Comparison of ENCODE assay signal across 19 cellular contexts in genomic region chr1:58446368-58446767, GRCh38.
"Had no signal": no experiment of that assay in that cellular context is flagged by ENCODE, and none has a peak within 500 bp of the region (broad histone marks: within the 10 kb centered on the region; RNA-seq: fewer than 3 reads in every experiment).

No MANE protein-coding gene starts in this region.

- FAIRE-seq: astrocyte, pancreas had no signal

- H3K4me3 ChIP-seq: dorsolateral prefrontal cortex, gastroesophageal sphincter, lung, pancreas, tibial nerve, vagina had no signal

- H3K9me3 ChIP-seq: gastroesophageal sphincter, pancreas, tibial nerve, vagina had no signal

- H3K4me1 ChIP-seq: gastroesophageal sphincter, pancreas, tibial nerve, vagina had no signal

- H3K27me3 ChIP-seq: gastroesophageal sphincter, pancreas, tibial nerve, vagina had no signal

- DNase-seq: activated naive CD4-positive, alpha-beta T cell treated with Interleukin-2 at 50 U/mL for 16 hours; activated naive CD8-positive, alpha-beta T cell treated with anti-CD3 and anti-CD28 coated beads, Interleukin-2, amount 50 U/mL, for 24 hours; activated T-cell treated with anti-CD3 and anti-CD28 coated beads for 4 hours; dorsolateral prefrontal cortex; islet precursor cell; naive B cell; pancreas; stimulated activated CD4-positive, alpha-beta T cell treated with anti-CD3 and anti-CD28 coated beads, Interleukin-15, amount 100 ng/mL, for 24 hours; stimulated activated CD4-positive, alpha-beta T cell treated with anti-CD3 and anti-CD28 coated beads, Interleukin-4, amount 100 ng/mL, for 1 hour; stimulated activated naive CD4-positive, alpha-beta T cell; T-helper 1 cell; T1000 had no signal

- ATAC-seq: activated CD4-positive, CD25-positive, alpha-beta regulatory T cell treated with anti-CD3 and anti-CD28 coated beads, Interleukin-2, amount 50 U/mL, for 24 hours; activated naive CD8-positive, alpha-beta T cell treated with anti-CD3 and anti-CD28 coated beads, Interleukin-2, amount 50 U/mL, for 24 hours; activated T-helper 17 cell treated with anti-CD3 and anti-CD28 coated beads, Interleukin-2, amount 50 U/mL, for 72 hours; gastroesophageal sphincter had no signal

- H3K27ac ChIP-seq: dorsolateral prefrontal cortex, gastroesophageal sphincter, pancreas, tibial nerve, vagina had no signal

- H3K36me3 ChIP-seq: gastroesophageal sphincter, pancreas, vagina had no signal
